In genomic region chr16:78878570-78878969, GRCh38 we compare ENCODE assay signal across 8 cellular contexts.
"Had no signal": no experiment of that assay in that cellular context is flagged by ENCODE, and none has a peak within 500 bp of the region (broad histone marks: within the 10 kb centered on the region; RNA-seq: fewer than 3 reads in every experiment).

No MANE protein-coding gene starts in this region.

- FAIRE-seq: G401.6, GM12878, GM12891, GM12892, GM18507, GM19239 had no signal

- DNase-seq: GDM1, GF-D8 had no signal

- H3K4me3 ChIP-seq: GM12878 had no signal
